In the genomic region with DNA sequence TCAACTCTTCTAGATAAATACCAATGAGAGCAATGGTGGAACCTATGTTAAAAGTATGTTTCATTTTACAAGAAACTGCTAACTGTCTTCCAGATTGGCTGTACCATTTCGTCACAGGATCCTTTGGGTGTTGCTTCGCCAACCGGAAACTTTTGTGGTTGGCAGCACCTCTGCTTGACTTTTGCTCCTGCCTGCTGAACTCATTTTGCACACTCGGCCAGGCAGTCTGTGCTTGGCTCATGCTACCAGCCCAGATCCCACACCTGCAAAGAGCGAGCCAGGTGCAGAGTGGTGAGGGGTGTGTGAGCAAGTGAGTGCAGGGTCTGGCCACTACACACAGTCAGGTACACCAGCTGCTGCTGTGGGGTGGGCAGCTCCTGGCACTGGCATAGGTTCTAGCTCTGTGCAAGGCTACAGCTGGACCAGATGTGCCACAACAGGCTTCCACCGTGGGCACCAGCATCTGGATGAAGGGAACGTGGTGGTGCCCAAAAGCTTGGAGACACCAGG, we compare ENCODE assay signal across 25 cellular contexts.
"Had no signal": no experiment of that assay in that cellular context is flagged by ENCODE, and none has a peak within 500 bp of the region (broad histone marks: within the 10 kb centered on the region; RNA-seq: fewer than 3 reads in every experiment).

No MANE protein-coding gene starts in this region.

- H3K36me3 Mint-ChIP-seq: activated naive CD8-positive, alpha-beta T cell had no signal

- DNase-seq: activated B cell treated with CpG ODN at 0.5 μM for 24 hours; activated CD4-positive, alpha-beta T cell treated with anti-CD3 and anti-CD28 coated beads for 1 hour; activated CD4-positive, alpha-beta T cell treated with anti-CD3 and anti-CD28 coated beads, Interleukin-2, amount 10 ng/mL, durations not matched to agents 24 days and 14 days; activated CD4-positive, alpha-beta T cell treated with anti-CD3 and anti-CD28 coated beads, Interleukin-2, amount 50 U/mL, for 48 hours; activated CD8-positive, alpha-beta memory T cell treated with anti-CD3 and anti-CD28 coated beads for 24 hours; activated gamma-delta T cell; activated naive CD4-positive, alpha-beta T cell treated with anti-CD3 and anti-CD28 coated beads for 36 hours; activated T-cell treated with anti-CD3 and anti-CD28 coated beads, Interleukin-2, amount 50 U/mL, for 4 hours; Karpas-422; MM.1S; NCI-H1092 treated with DMSO at 0.1 percent for 48 hours; NCI-H1417 treated with DMSO at 0.1 percent for 48 hours; NCI-H1694 treated with DMSO at 0.1 percent for 48 hours; NCI-H2029 treated with DMSO at 0.1 percent for 48 hours; NCI-H510A treated with DMSO at 0.1 percent for 48 hours; NCI-H69; Peyer's patch; SHP77; T-helper 17 cell; T-helper 9 cell had no signal

- H3K4me3 Mint-ChIP-seq: activated B cell treated with CpG ODN at 0.5 μM for 24 hours; activated CD4-positive, alpha-beta T cell treated with anti-CD3 and anti-CD28 coated beads, Interleukin-2, amount 10 ng/mL, durations not matched to agents 24 days and 14 days; activated naive CD4-positive, alpha-beta T cell treated with anti-CD3 and anti-CD28 coated beads for 36 hours; activated naive CD8-positive, alpha-beta T cell; activated T-cell treated with anti-CD3 and anti-CD28 coated beads, Interleukin-2, amount 50 U/mL, for 4 hours; activated T-helper 17 cell treated with anti-CD3 and anti-CD28 coated beads, Interleukin-2, amount 50 U/mL, for 72 hours; T-helper 17 cell had no signal

- H3K9me3 ChIP-seq: Peyer's patch, SJSA1 had no signal

- H3K36me3 ChIP-seq: Peyer's patch, SJSA1 had no signal

- H3K27me3 Mint-ChIP-seq: activated B cell treated with CpG ODN at 0.5 μM for 24 hours; activated CD4-positive, alpha-beta T cell treated with anti-CD3 and anti-CD28 coated beads, Interleukin-2, amount 10 ng/mL, durations not matched to agents 24 days and 14 days; activated naive CD8-positive, alpha-beta T cell; activated T-helper 17 cell treated with anti-CD3 and anti-CD28 coated beads, Interleukin-2, amount 50 U/mL, for 72 hours; T-helper 17 cell had no signal

- H3K27ac ChIP-seq: Peyer's patch, SJSA1 had no signal

- H3K9me3 Mint-ChIP-seq: activated B cell treated with CpG ODN at 0.5 μM for 24 hours; activated CD4-positive, alpha-beta T cell treated with anti-CD3 and anti-CD28 coated beads, Interleukin-2, amount 10 ng/mL, durations not matched to agents 24 days and 14 days had no signal

- H3K4me1 ChIP-seq: Peyer's patch, SJSA1 had no signal

- H3K4me1 Mint-ChIP-seq: activated B cell treated with CpG ODN at 0.5 μM for 24 hours; activated CD4-positive, alpha-beta T cell treated with anti-CD3 and anti-CD28 coated beads, Interleukin-2, amount 10 ng/mL, durations not matched to agents 24 days and 14 days; activated T-helper 17 cell treated with anti-CD3 and anti-CD28 coated beads, Interleukin-2, amount 50 U/mL, for 72 hours; T-helper 17 cell had no signal

- ATAC-seq: activated T-cell treated with anti-CD3 and anti-CD28 coated beads, Interleukin-2, amount 50 U/mL, for 4 hours; activated T-helper 17 cell treated with anti-CD3 and anti-CD28 coated beads, Interleukin-2, amount 50 U/mL, for 72 hours; K562; SK-N-SH treated with all-trans-retinoic acid at 6 μM for 48 hours; T-helper 17 cell had no signal

- H3K4me3 ChIP-seq: K562, Peyer's patch, SJSA1 had no signal

- H3K27ac Mint-ChIP-seq: activated B cell treated with CpG ODN at 0.5 μM for 24 hours; activated CD4-positive, alpha-beta T cell treated with anti-CD3 and anti-CD28 coated beads, Interleukin-2, amount 10 ng/mL, durations not matched to agents 24 days and 14 days; activated naive CD4-positive, alpha-beta T cell treated with anti-CD3 and anti-CD28 coated beads for 36 hours; activated naive CD8-positive, alpha-beta T cell; activated T-helper 17 cell treated with anti-CD3 and anti-CD28 coated beads, Interleukin-2, amount 50 U/mL, for 72 hours; T-helper 17 cell had no signal

- H3K27me3 ChIP-seq: Peyer's patch had no signal
